Comparison of ENCODE assay signal across 2 cellular contexts in genomic region chr1:93851878-93852277, GRCh38.
A peak's percentile ranks its signal among the peaks of the same experiment; 100 is the strongest.
TF ChIP-seq lines count a peak whose summit lies in the region.

No MANE protein-coding gene starts in this region.

TF ChIP-seq in HepG2, 621 proteins besides CTCF, POLR2A, EP300 and RAD21:
- TF ChIP-seq HNRNPK (IDR thresholded peaks at IDR 0.05; ENCODE audit: low read depth, low read length, poor library complexity, severe bottlenecking) (peak; percentile 84), GZF1 (CRISPR knock-in tag; IDR thresholded peaks at IDR 0.05) (no peak), IKZF1 (IDR thresholded peaks at IDR 0.05) (no peak), ZKSCAN8 (CRISPR knock-in tag; IDR thresholded peaks at IDR 0.05; ENCODE audit: borderline replicate concordance) (no peak), FOXO1 (CRISPR knock-in tag; IDR thresholded peaks at IDR 0.05) (no peak)

TF ChIP-seq in K562, 482 proteins besides CTCF, POLR2A, EP300 and RAD21:
- TF ChIP-seq C11orf30 (IDR thresholded peaks at IDR 0.05; ENCODE audit: low read depth), result no peak
- TF ChIP-seq PCBP2 (IDR thresholded peaks at IDR 0.05; ENCODE audit: low read depth, low read length, poor library complexity, severe bottlenecking), result peak; percentile 57
